ENCODE assay signal across 1 cellular context in genomic region chr1:93152835-93153234, GRCh38.
A peak's percentile ranks its signal among the peaks of the same experiment; 100 is the strongest.
TF ChIP-seq lines count a peak whose summit lies in the region.

No MANE protein-coding gene starts in this region.

TF ChIP-seq in GM12878, 131 proteins besides CTCF, POLR2A, EP300 and RAD21:
- TF ChIP-seq ZBTB33 (IDR thresholded peaks at IDR 0.05) (no peak), POLR2AphosphoS5 (IDR thresholded peaks at IDR 0.05; ENCODE audit: low read length) (0 out of 2 replicates have a peak, but pooled peaks have one; percentile 42)
TF ChIP-seq in GM12878: peak in this region for 1.
